ENCODE assay signal across 15 cellular contexts in genomic region chr11:45801723-45802315, GRCh38. TPM values are rescaled to one million over a fixed set of nuclear protein-coding genes. Genes with fewer than 3 reads are reported as not detected.
DNase-seq lines count a peak whose midpoint lies in the region; ATAC-seq, FAIRE-seq and TF ChIP-seq lines count a peak whose summit lies in the region.
"Had no signal": no experiment of that assay in that cellular context is flagged by ENCODE, and none has a peak within 500 bp of the region (broad histone marks: within the 10 kb centered on the region; RNA-seq: fewer than 3 reads in every experiment).

No MANE protein-coding gene starts in this region.

- no peaks in the 10 kb centered on the region for H3K9me3 Mint-ChIP-seq in nephron
- H3K9me3 Mint-ChIP-seq: natural killer cell had no signal

- H3K4me3 ChIP-seq in duodenal mucosa (ENCODE audit: low read depth in 1 of 2, low read length in 2 of 2) = peak overlapping the region in 1 of 2 donors; percentile 2
- H3K4me3 ChIP-seq: spleen had no signal

- peak overlapping the region; percentile 33 to 34 for H3K9ac ChIP-seq in duodenal mucosa (ENCODE audit: low read depth in 1 of 2, low read length in 2 of 2)

- no peaks in the 10 kb centered on the region for H3K9me3 ChIP-seq in duodenal mucosa (ENCODE audit: control insufficient read depth in 1 of 2, low read length in 2 of 2)
- H3K9me3 ChIP-seq: spleen had no signal

- no peaks in the 10 kb centered on the region for H3K27me3 Mint-ChIP-seq in nephron (ENCODE audit: low read depth)

- peaks cover 0 to 8% of the 10 kb centered on the region in 2 donors for H3K36me3 ChIP-seq in duodenal mucosa (ENCODE audit: control insufficient read depth in 1 of 2, insufficient read depth in 2 of 2, low read length in 2 of 2)
- H3K36me3 ChIP-seq: spleen had no signal

- no peak for ATAC-seq in GM21528 (IDR thresholded peaks at IDR 0.05; ENCODE audit: low FRiP score, unreplicated experiment)
- ATAC-seq in HG02885 (IDR thresholded peaks at IDR 0.05; ENCODE audit: poor library complexity, unreplicated experiment) = no peak
- no peak for ATAC-seq in GM18873 (IDR thresholded peaks at IDR 0.05; ENCODE audit: low FRiP score, unreplicated experiment)
- ATAC-seq: natural killer cell had no signal

- TF ChIP-seq CTCF in nephron (IDR thresholded peaks at IDR 0.05; ENCODE audit: unreplicated experiment in 3 of 3) = no peak

- peaks cover 10% of the 10 kb centered on the region for H3K4me1 Mint-ChIP-seq in nephron

- peak overlapping the region in 2 of 3 experiments; percentile 44 to 73 for H3K4me3 Mint-ChIP-seq in nephron

- H3K27ac Mint-ChIP-seq in nephron = no peak overlapping the region
- H3K27ac Mint-ChIP-seq: natural killer cell had no signal

- no peak for TF ChIP-seq POLR2A in GM12892 (IDR thresholded peaks at IDR 0.05; ENCODE audit: low read depth, low read length)

- DNase-seq in GM12892 (ENCODE audit: insufficient read length) = no peak
- peak; percentile 64 for DNase-seq in NCI-H69 (lab: John Stamatoyannopoulos, UW)
- DNase-seq: activated T-cell treated with anti-CD3 and anti-CD28 coated beads, Interleukin-2, amount 50 U/mL, for 1 hour; COR-L47; natural killer cell; NCI-H1436 treated with DMSO at 0.1 percent for 48 hours; stimulated activated CD8-positive, alpha-beta memory T cell treated with anti-CD3 and anti-CD28 coated beads, Interleukin-4, amount 100 ng/mL, for 48 hours had no signal

- peak; percentile 69 for FAIRE-seq in GM12892 (lab: Jason Lieb, UNC)
- FAIRE-seq: astrocyte, RCC 7860 had no signal

- H3K27ac ChIP-seq in duodenal mucosa (ENCODE audit: low read depth, low read length) = peak overlapping the region; percentile 58

- no peaks in the 10 kb centered on the region for H3K27me3 ChIP-seq in duodenal mucosa (ENCODE audit: control insufficient read depth in 1 of 2, insufficient read depth in 2 of 2, low read length in 2 of 2)
- H3K27me3 ChIP-seq: spleen had no signal

- no peaks in the 10 kb centered on the region for H3K36me3 Mint-ChIP-seq in nephron (ENCODE audit: low read depth)
- H3K36me3 Mint-ChIP-seq: natural killer cell had no signal

- peaks cover 22 to 23% of the 10 kb centered on the region in 2 donors for H3K4me1 ChIP-seq in duodenal mucosa (ENCODE audit: control insufficient read depth in 1 of 2, insufficient read depth in 2 of 2, low read length in 2 of 2)

RNA-seq across cellular contexts. Expression of gene SLC35C1, which starts 3.1 kb away (rescaled TPM):
- 1.8 TPM for polyA plus RNA-seq in GM12892 (2012; ENCODE audit: missing spikeins)

RNA-seq across cellular contexts. Expression of gene CRY2, which starts 45.5 kb away (rescaled TPM):
- 5.4 TPM for polyA plus RNA-seq in GM12892 (2012; ENCODE audit: missing spikeins)
